In genomic region chr13:54445865-54446264, GRCh38 we compare ENCODE assay signal across 34 cellular contexts.
"Had no signal": no experiment of that assay in that cellular context is flagged by ENCODE, and none has a peak within 500 bp of the region (broad histone marks: within the 10 kb centered on the region; RNA-seq: fewer than 3 reads in every experiment).

No MANE protein-coding gene starts in this region.

- FAIRE-seq: astrocyte, bronchial epithelial cell had no signal

- H3K4me3 ChIP-seq: adrenal gland, ascending aorta, body of pancreas, breast epithelium, cardiac muscle cell had no signal

- H3K9me3 ChIP-seq: adrenal gland, ascending aorta, body of pancreas, breast epithelium had no signal

- H3K36me3 ChIP-seq: adrenal gland, ascending aorta, brain microvascular endothelial cell, breast epithelium, cardiac muscle cell had no signal

- H3K4me1 ChIP-seq: adrenal gland, ascending aorta, body of pancreas, breast epithelium had no signal

- H3K27me3 ChIP-seq: adrenal gland, ascending aorta, body of pancreas, brain microvascular endothelial cell, breast epithelium, cardiac muscle cell had no signal

- H3K27ac ChIP-seq: adrenal gland, ascending aorta, body of pancreas, brain microvascular endothelial cell, breast epithelium, cardiac muscle cell had no signal

- DNase-seq: activated effector memory CD4-positive, alpha-beta T cell treated with anti-CD3 and anti-CD28 coated beads, Interleukin-2, amount 50 U/mL, for 16 hours; activated effector memory CD4-positive, alpha-beta T cell treated with Interleukin-2 at 50 U/mL for 16 hours; activated gamma-delta T cell; activated gamma-delta T cell treated with Interleukin-2 at 50 U/mL for 16 hours; activated naive CD4-positive, alpha-beta T cell; activated naive CD4-positive, alpha-beta T cell treated with anti-CD3 and anti-CD28 coated beads for 36 hours; activated naive CD4-positive, alpha-beta T cell treated with anti-CD3 and anti-CD28 coated beads, Interleukin-2, amount 10 ng/mL, durations not matched to agents 7 days and 5 days; activated naive CD4-positive, alpha-beta T cell treated with anti-CD3 and anti-CD28 coated beads, Interleukin-2, amount 50 U/mL, for 16 hours; activated naive CD4-positive, alpha-beta T cell treated with Interleukin-2 at 50 U/mL for 16 hours; activated naive CD8-positive, alpha-beta T cell treated with anti-CD3 and anti-CD28 coated beads for 36 hours; activated naive CD8-positive, alpha-beta T cell treated with anti-CD3 and anti-CD28 coated beads, Interleukin-2, amount 10 ng/mL, durations not matched to agents 7 days and 5 days; activated naive CD8-positive, alpha-beta T cell treated with anti-CD3 and anti-CD28 coated beads, Interleukin-2, amount 50 U/mL, for 24 hours; activated T-cell treated with anti-CD3 and anti-CD28 coated beads, Interleukin-2, amount 50 U/mL, for 1 hour; activated T-cell treated with anti-CD3 and anti-CD28 coated beads, Interleukin-2, amount 50 U/mL, for 24 hours; activated T-cell treated with anti-CD3 and anti-CD28 coated beads, Interleukin-2, amount 50 U/mL, for 4 hours; activated T-cell treated with anti-CD3 and anti-CD28 coated beads, Interleukin-2, amount 50 U/mL, for 48 hours; activated T-cell treated with anti-CD3 and anti-CD28 coated beads, Interleukin-2, amount 50 U/mL, for 72 hours; adrenal gland; amniotic stem cell; amygdala; anterior cingulate cortex; aorta; body of pancreas; brain microvascular endothelial cell; caudate nucleus; central memory CD4-positive, alpha-beta T cell; cerebellar nuclear complex had no signal

- ATAC-seq: activated naive CD4-positive, alpha-beta T cell treated with anti-CD3 and anti-CD28 coated beads, Interleukin-2, amount 50 U/mL, for 72 hours; activated naive CD8-positive, alpha-beta T cell treated with anti-CD3 and anti-CD28 coated beads, Interleukin-2, amount 50 U/mL, for 24 hours; activated T-cell treated with anti-CD3 and anti-CD28 coated beads, Interleukin-2, amount 50 U/mL, for 4 hours; activated T-cell treated with anti-CD3 and anti-CD28 coated beads, Interleukin-2, amount 50 U/mL, for 72 hours; activated T-helper 17 cell treated with anti-CD3 and anti-CD28 coated beads, Interleukin-2, amount 50 U/mL, for 72 hours; body of pancreas had no signal
